ENCODE assay signal across 15 cellular contexts in the genomic region with DNA sequence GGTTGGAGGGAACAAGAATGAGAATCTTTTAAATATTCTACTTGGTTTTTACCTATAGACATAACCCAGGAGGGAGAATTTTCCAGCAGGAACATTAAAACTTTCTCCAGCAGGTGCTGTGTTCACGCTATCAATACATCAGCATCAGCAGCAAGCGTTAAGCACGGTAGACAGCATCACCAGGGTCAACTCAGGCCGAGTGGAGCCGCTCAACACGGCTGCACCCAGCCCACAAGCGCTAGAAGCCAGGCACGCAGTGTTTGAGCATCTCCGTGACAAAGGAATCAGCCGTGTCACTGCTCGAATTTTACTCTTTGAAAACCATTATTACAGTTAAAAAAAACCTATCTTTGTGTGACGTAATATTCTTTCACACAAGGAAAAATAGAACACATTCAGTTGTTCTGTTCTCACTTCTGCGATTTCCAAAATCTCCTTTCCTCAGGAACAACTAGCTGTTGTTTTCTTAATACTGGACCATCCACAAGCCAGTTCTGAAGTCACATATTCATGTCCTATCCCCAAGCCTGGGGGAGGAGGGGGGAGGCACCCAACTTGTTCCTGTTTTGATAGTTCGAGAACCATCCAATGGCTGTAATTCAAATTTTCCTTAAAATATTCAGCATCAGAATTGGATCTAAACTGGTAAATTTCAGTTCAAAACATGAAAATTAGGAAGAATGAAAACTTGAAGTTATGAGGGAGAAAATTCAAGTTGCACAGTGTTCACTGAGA.
DNase-seq lines count a peak whose midpoint lies in the region; ATAC-seq and TF ChIP-seq lines count a peak whose summit lies in the region.
"Had no signal": no experiment of that assay in that cellular context is flagged by ENCODE, and none has a peak within 500 bp of the region (broad histone marks: within the 10 kb centered on the region; RNA-seq: fewer than 3 reads in every experiment).

No MANE protein-coding gene starts in this region.

- no peaks in the 10 kb centered on the region for H3K79me2 ChIP-seq in GM23338 (replicated peaks; ENCODE audit: insufficient read depth)

- no peaks in the 10 kb centered on the region for H3F3A ChIP-seq in GM23338 (replicated peaks; ENCODE audit: low read depth)

- no peaks in the 10 kb centered on the region for H3K9me3 ChIP-seq in esophagus muscularis mucosa
- H3K9me3 ChIP-seq: BLaER1, Caco-2 had no signal

- no peak for TF ChIP-seq EP300 in esophagus muscularis mucosa (IDR thresholded peaks at IDR 0.05)

- H3K4me1 Mint-ChIP-seq in GM23338 = peaks cover 8% of the 10 kb centered on the region; the same call in 2 of the 3 replicates
- no peaks in the 10 kb centered on the region for H3K4me1 Mint-ChIP-seq in activated naive CD8-positive, alpha-beta T cell treated with anti-CD3 and anti-CD28 coated beads for 36 hours
- no peaks in the 10 kb centered on the region for H3K4me1 Mint-ChIP-seq in activated T-helper 2 cell treated with anti-CD3 and anti-CD28 coated beads, Interferon-gamma antibody, Interleukin-2, Interleukin-4, amounts not matched to agents 10 μg/mL and 5 μg/mL and 100 μg/mL, durations not matched to agents 14 hours and 24 hours and 36 hours (ENCODE audit: low read depth)

- TF ChIP-seq POLR2A in esophagus muscularis mucosa (IDR thresholded peaks at IDR 0.05; ENCODE audit: low read depth) = no peak

- no peaks in the 10 kb centered on the region; the same call in 2 of the 3 replicates for H3K36me3 Mint-ChIP-seq in GM23338 (ENCODE audit: low read depth)
- peaks cover 2% of the 10 kb centered on the region for H3K36me3 Mint-ChIP-seq in activated naive CD8-positive, alpha-beta T cell treated with anti-CD3 and anti-CD28 coated beads for 36 hours
- no peaks in the 10 kb centered on the region for H3K36me3 Mint-ChIP-seq in activated T-helper 2 cell treated with anti-CD3 and anti-CD28 coated beads, Interferon-gamma antibody, Interleukin-2, Interleukin-4, amounts not matched to agents 10 μg/mL and 5 μg/mL and 100 μg/mL, durations not matched to agents 14 hours and 24 hours and 36 hours (ENCODE audit: low read depth)

- H3K9me3 Mint-ChIP-seq in GM23338 = 0 out of 3 replicates have a peak, but pooled peaks cover under 1% of the 10 kb centered on the region
- peaks cover under 1% of the 10 kb centered on the region for H3K9me3 Mint-ChIP-seq in activated naive CD8-positive, alpha-beta T cell treated with anti-CD3 and anti-CD28 coated beads for 36 hours
- no peaks in the 10 kb centered on the region for H3K9me3 Mint-ChIP-seq in activated T-helper 2 cell treated with anti-CD3 and anti-CD28 coated beads, Interferon-gamma antibody, Interleukin-2, Interleukin-4, amounts not matched to agents 10 μg/mL and 5 μg/mL and 100 μg/mL, durations not matched to agents 14 hours and 24 hours and 36 hours

- H3K9me2 ChIP-seq in GM23338 (ENCODE audit: insufficient read depth) = no peaks in the 10 kb centered on the region

- no peak overlapping the region for H3K4me3 Mint-ChIP-seq in GM23338
- no peak overlapping the region for H3K4me3 Mint-ChIP-seq in activated naive CD8-positive, alpha-beta T cell treated with anti-CD3 and anti-CD28 coated beads for 36 hours
- no peak overlapping the region for H3K4me3 Mint-ChIP-seq in activated T-helper 2 cell treated with anti-CD3 and anti-CD28 coated beads, Interferon-gamma antibody, Interleukin-2, Interleukin-4, amounts not matched to agents 10 μg/mL and 5 μg/mL and 100 μg/mL, durations not matched to agents 14 hours and 24 hours and 36 hours (ENCODE audit: low read depth)
- H3K4me3 Mint-ChIP-seq: CD8-positive, alpha-beta memory T cell had no signal

- WGBS in esophagus muscularis mucosa = 85% methylated on average over 14 of the region's 14 CpGs

- H3K27me3 ChIP-seq in GM23338 (ENCODE audit: insufficient read depth) (no peaks in the 10 kb centered on the region), esophagus muscularis mucosa (no peaks in the 10 kb centered on the region)
- H3K27me3 ChIP-seq: BLaER1 had no signal

- H3K36me3 ChIP-seq in GM23338 (ENCODE audit: insufficient read depth) (no peaks in the 10 kb centered on the region), esophagus muscularis mucosa (peaks cover 0 to 7% (median 0%) of the 10 kb centered on the region in 4 donors)
- H3K36me3 ChIP-seq: BLaER1 had no signal

- H3K27me3 Mint-ChIP-seq in GM23338 (ENCODE audit: insufficient read depth, low read depth, poor library complexity) = no peaks in the 10 kb centered on the region
- no peaks in the 10 kb centered on the region for H3K27me3 Mint-ChIP-seq in activated naive CD8-positive, alpha-beta T cell treated with anti-CD3 and anti-CD28 coated beads for 36 hours
- no peaks in the 10 kb centered on the region for H3K27me3 Mint-ChIP-seq in activated T-helper 2 cell treated with anti-CD3 and anti-CD28 coated beads, Interferon-gamma antibody, Interleukin-2, Interleukin-4, amounts not matched to agents 10 μg/mL and 5 μg/mL and 100 μg/mL, durations not matched to agents 14 hours and 24 hours and 36 hours (ENCODE audit: low read depth)
- H3K27me3 Mint-ChIP-seq: CD8-positive, alpha-beta memory T cell had no signal

- TF ChIP-seq CTCF in GM23338 (conservative IDR thresholded peaks at IDR 0.05; ENCODE audit: low read depth in 2 of 2) = no peak
- no peak for TF ChIP-seq CTCF in esophagus muscularis mucosa (IDR thresholded peaks at IDR 0.05)

- no peak overlapping the region for H3K4me2 ChIP-seq in GM23338
- H3K4me2 ChIP-seq: A549, BLaER1 had no signal

- intact Hi-C loops in esophagus muscularis mucosa (cut with DNase I) = no loop called here
- intact Hi-C loops in activated T-helper 2 cell treated with anti-CD3 and anti-CD28 coated beads, Interferon-gamma antibody, Interleukin-2, Interleukin-4, amounts not matched to agents 10 μg/mL and 5 μg/mL and 100 μg/mL, durations not matched to agents 14 hours and 24 hours and 36 hours (cut with micrococcal nuclease) = no loop called here

- peak; percentile 6 for DNase-seq in AG20443 (ENCODE audit: low spot score)
- DNase-seq in GM23338 (ENCODE audit: low spot score) = no peak
- peak; percentile 62 for DNase-seq in esophagus muscularis mucosa (ENCODE audit: extremely low spot score)
- peak; percentile 8 for DNase-seq in occipital lobe (lab: John Stamatoyannopoulos, UW)
- DNase-seq in activated naive CD8-positive, alpha-beta T cell treated with anti-CD3 and anti-CD28 coated beads for 36 hours = no peak
- DNase-seq in islet precursor cell = no peak
- no peak for DNase-seq in activated T-helper 2 cell treated with anti-CD3 and anti-CD28 coated beads, Interferon-gamma antibody, Interleukin-2, Interleukin-4, amounts not matched to agents 10 μg/mL and 5 μg/mL and 100 μg/mL, durations not matched to agents 14 hours and 24 hours and 36 hours (ENCODE audit: low spot score)
- DNase-seq: Caco-2; CD8-positive, alpha-beta memory T cell; DND-41; GDM1 had no signal

- no peaks in the 10 kb centered on the region for H4K20me1 ChIP-seq in GM23338 (replicated peaks; ENCODE audit: insufficient read depth)
- H4K20me1 ChIP-seq: BLaER1 had no signal

- H2AFZ ChIP-seq in GM23338 = no peak overlapping the region

- no peak overlapping the region for H3K4me3 ChIP-seq in GM23338
- H3K4me3 ChIP-seq in esophagus muscularis mucosa = no peak overlapping the region
- H3K4me3 ChIP-seq: A549, BLaER1 had no signal

- no peak overlapping the region for H3K27ac ChIP-seq in GM23338 (ENCODE audit: low read depth)
- no peak overlapping the region for H3K27ac ChIP-seq in esophagus muscularis mucosa (replicated peaks in 1 of 4)
- H3K27ac ChIP-seq: A549, BLaER1, HL-60 had no signal

- H3K4me1 ChIP-seq in GM23338 (ENCODE audit: insufficient read depth) (no peaks in the 10 kb centered on the region), esophagus muscularis mucosa (no peaks in the 10 kb centered on the region)
- H3K4me1 ChIP-seq: A549, BLaER1, Caco-2 had no signal

- H3K27ac Mint-ChIP-seq in GM23338 = no peak overlapping the region
- no peak overlapping the region for H3K27ac Mint-ChIP-seq in activated naive CD8-positive, alpha-beta T cell treated with anti-CD3 and anti-CD28 coated beads for 36 hours
- no peak overlapping the region for H3K27ac Mint-ChIP-seq in activated T-helper 2 cell treated with anti-CD3 and anti-CD28 coated beads, Interferon-gamma antibody, Interleukin-2, Interleukin-4, amounts not matched to agents 10 μg/mL and 5 μg/mL and 100 μg/mL, durations not matched to agents 14 hours and 24 hours and 36 hours

- peak; percentile 40 for ATAC-seq in GM23338
- ATAC-seq: HCT116 had no signal

TF ChIP-seq in GM23338, 12 proteins besides CTCF, POLR2A, EP300 and RAD21:
- TF ChIP-seq NANOG (IDR thresholded peaks at IDR 0.05; ENCODE audit: borderline replicate concordance) = no peak

Comparison
In these comparisons a context has a peak if more than half of its experiments do, and no peak if none do; other contexts are left out.
1. DNase-seq: peak in AG20443 (single experiment), esophagus muscularis mucosa (single experiment) and occipital lobe (single experiment); none in GM23338 (single experiment), activated naive CD8-positive, alpha-beta T cell treated with anti-CD3 and anti-CD28 coated beads for 36 hours (single experiment), islet precursor cell (single experiment) and activated T-helper 2 cell treated with anti-CD3 and anti-CD28 coated beads, Interferon-gamma antibody, Interleukin-2, Interleukin-4, amounts not matched to agents 10 μg/mL and 5 μg/mL and 100 μg/mL, durations not matched to agents 14 hours and 24 hours and 36 hours (single experiment).